Comparison of ENCODE assay signal across 28 cellular contexts in genomic region chr15:51335087-51335486, GRCh38.
DNase-seq lines count a peak whose midpoint lies in the region; ATAC-seq lines count a peak whose summit lies in the region.
"Had no signal": no experiment of that assay in that cellular context is flagged by ENCODE, and none has a peak within 500 bp of the region (broad histone marks: within the 10 kb centered on the region; RNA-seq: fewer than 3 reads in every experiment).

No MANE protein-coding gene starts in this region.

- ATAC-seq in GM21737 (IDR thresholded peaks at IDR 0.05; ENCODE audit: unreplicated experiment) (peak; percentile 4), HG03520 (IDR thresholded peaks at IDR 0.05; ENCODE audit: unreplicated experiment) (peak; percentile 8), HG03280 (IDR thresholded peaks at IDR 0.05; ENCODE audit: unreplicated experiment) (no peak)
- no peak for ATAC-seq in stimulated activated naive CD8-positive, alpha-beta T cell treated with anti-CD3 and anti-CD28 coated beads, Interleukin-15, Interleukin-2, amounts not matched to agents 100 U/mL and 50 U/mL, for 24 hours
- ATAC-seq: activated T-cell treated with anti-CD3 and anti-CD28 coated beads, Interleukin-2, amount 50 U/mL, for 4 hours; WTC11 had no signal

- DNase-seq in caudate nucleus (lab: John Stamatoyannopoulos, UW) (no peak), NCI-H2171 (lab: John Stamatoyannopoulos, UW) (no peak)
- DNase-seq in stimulated activated naive CD8-positive, alpha-beta T cell treated with anti-CD3 and anti-CD28 coated beads, Interleukin-15, Interleukin-2, amounts not matched to agents 100 U/mL and 50 U/mL, for 24 hours: no peak
- DNase-seq in activated CD8-positive, alpha-beta memory T cell treated with anti-CD3 and anti-CD28 coated beads for 24 hours: no peak
- DNase-seq: activated CD4-positive, alpha-beta T cell treated with anti-CD3 and anti-CD28 coated beads, Interleukin-2, amount 50 U/mL, for 1 hour; activated gamma-delta T cell; activated naive CD8-positive, alpha-beta T cell treated with anti-CD3 and anti-CD28 coated beads, Interleukin-2, amount 10 ng/mL, durations not matched to agents 7 days and 5 days; activated T-cell treated with anti-CD3 and anti-CD28 coated beads, Interleukin-2, amount 50 U/mL, for 4 hours; C1 segment of cervical spinal cord; cortex of kidney; effector memory CD4-positive, alpha-beta T cell; glutamatergic neuron; mammary epithelial cell; NCI-H1092; NCI-H1694 treated with DMSO at 0.1 percent for 48 hours; NCI-H2171 treated with DMSO at 0.1 percent for 48 hours; NCI-H510A; SJCRH30; small intestine; SW 1271; T1000; thyroid gland had no signal

- peak overlapping the region; percentile 8 for H3K27ac ChIP-seq in caudate nucleus (ENCODE audit: low read depth, low read length)
- H3K27ac ChIP-seq: epithelial cell of prostate, parathyroid adenoma, SJCRH30, thyroid gland had no signal

Comparison
In these comparisons a context has a peak if more than half of its experiments do, and no peak if none do; other contexts are left out.
1. ATAC-seq: peak in GM21737 (single experiment) and HG03520 (single experiment); none in stimulated activated naive CD8-positive, alpha-beta T cell treated with anti-CD3 and anti-CD28 coated beads, Interleukin-15, Interleukin-2, amounts not matched to agents 100 U/mL and 50 U/mL, for 24 hours (single experiment) and HG03280 (single experiment).